ENCODE assay signal across 8 cellular contexts in the genomic region with DNA sequence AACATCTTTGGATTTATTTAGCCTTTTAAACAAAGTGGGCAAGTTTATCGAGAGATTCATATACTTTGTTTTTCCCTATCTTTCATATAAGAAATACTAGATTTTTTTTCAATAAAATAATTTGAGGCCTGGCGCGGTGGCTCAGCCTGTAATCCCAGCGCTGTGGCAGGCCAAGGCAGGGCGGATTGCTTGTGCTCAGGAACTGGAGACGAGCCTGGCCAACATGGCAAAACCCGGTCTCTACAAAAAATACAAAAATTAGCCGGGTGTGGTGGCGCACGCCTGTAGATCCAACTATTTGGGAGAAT. TPM values are rescaled to one million over a fixed set of nuclear protein-coding genes. Genes with fewer than 3 reads are reported as not detected.
DNase-seq lines count a peak whose midpoint lies in the region; ATAC-seq and TF ChIP-seq lines count a peak whose summit lies in the region.

No MANE protein-coding gene starts in this region.

- H3K9ac ChIP-seq in GM23248 = peak overlapping the region; percentile 79

- H3K4me2 ChIP-seq in GM23248 (ENCODE audit: unreplicated experiment) = peak overlapping the region; percentile 96

- H3K36me3 ChIP-seq in GM23248 (ENCODE audit: low read depth) = no peaks in the 10 kb centered on the region
- H3K36me3 ChIP-seq in gastroesophageal sphincter = no peaks in the 10 kb centered on the region

- H4K20me1 ChIP-seq in GM23248 (ENCODE audit: insufficient read depth) = no peaks in the 10 kb centered on the region

- TF ChIP-seq CTCF in VCaP (conservative IDR thresholded peaks at IDR 0.05) (no peak), gastroesophageal sphincter (IDR thresholded peaks at IDR 0.05) (no peak)

- H2AFZ ChIP-seq in GM23248 = peak overlapping the region; percentile 99

- H3K4me3 ChIP-seq in GM23248 (peak overlapping the region; percentile 92), gastroesophageal sphincter (peak overlapping the region; percentile 61 to 96), skeletal muscle cell (ENCODE audit: low read depth, low read length) (peak overlapping the region; percentile 96)

- no peak for TF ChIP-seq POLR2A in gastroesophageal sphincter (IDR thresholded peaks at IDR 0.05)

- H3K27ac ChIP-seq in GM23248 (peak overlapping the region; percentile 79), VCaP (peak overlapping the region; percentile 90), gastroesophageal sphincter (peak overlapping the region; percentile 47 to 93 (median 90))

- in situ Hi-C loops in GM23248 (cut with MboI) = no loop called here

- TF ChIP-seq EP300 in gastroesophageal sphincter (IDR thresholded peaks at IDR 0.05) = no peak

- H3F3A ChIP-seq in GM23248 (ENCODE audit: insufficient read depth) = peaks cover 16% of the 10 kb centered on the region; the same call in 1 of the 2 replicates

- 90 to 96% methylated on average over 10 of the region's 10 CpGs for WGBS in GM23248 (ENCODE audit: low coverage in 1 of 2, low lambda C conversion rate in 2 of 2, missing lambda C conversion rate in 2 of 2), 2 experiments
- 79 to 87% methylated on average over 3 to 9 of the region's 10 CpGs for WGBS in gastroesophageal sphincter (ENCODE audit: low coverage in 1 of 2), 2 donors

- DNase-seq in GM23248 (no peak), skeletal muscle cell (ENCODE audit: low read depth) (no peak), HCEC 1CT (no peak)

- H3K9me2 ChIP-seq in GM23248 (ENCODE audit: insufficient read depth) = no peaks in the 10 kb centered on the region

- ATAC-seq in gastroesophageal sphincter (no peak), GM18502 (IDR thresholded peaks at IDR 0.05; ENCODE audit: poor library complexity, unreplicated experiment) (no peak), HG03025 (IDR thresholded peaks at IDR 0.05; ENCODE audit: low FRiP score, unreplicated experiment) (no peak), HG02870 (IDR thresholded peaks at IDR 0.05; ENCODE audit: unreplicated experiment) (no peak)

- H3K9me3 ChIP-seq in GM23248 (ENCODE audit: low read depth) = no peaks in the 10 kb centered on the region
- no peaks in the 10 kb centered on the region for H3K9me3 ChIP-seq in gastroesophageal sphincter

- H3K4me1 ChIP-seq in GM23248 (ENCODE audit: insufficient read depth) (peaks cover 9% of the 10 kb centered on the region), gastroesophageal sphincter (peaks cover 0 to 34% (median 0%) of the 10 kb centered on the region in 3 donors)

- no peaks in the 10 kb centered on the region for H3K79me2 ChIP-seq in GM23248 (ENCODE audit: insufficient read depth)

- H3K27me3 ChIP-seq in GM23248 (replicated peaks; ENCODE audit: insufficient read depth) = no peaks in the 10 kb centered on the region
- no peaks in the 10 kb centered on the region for H3K27me3 ChIP-seq in gastroesophageal sphincter

RNA-seq across cellular contexts. Expression of a gene that starts 1.6 kb away (rescaled TPM):
- 1.5 and 5.6 TPM in 2 replicates for total RNA-seq in GM23248 (2014; rRNA removed; shearing (Covaris generic))
- polyA plus RNA-seq in GM23248 (2016; fragmentation: Nextera tagmentation; extraction: Ambion mirVana) = 1.5 and 1.8 TPM in 2 replicates
- total RNA-seq in gastroesophageal sphincter = 10 to 100 TPM in 2 of 4 donors, 1 to 10 TPM in 2; 8.6 to 20.1 (median 11.0) TPM
